In the genomic region with DNA sequence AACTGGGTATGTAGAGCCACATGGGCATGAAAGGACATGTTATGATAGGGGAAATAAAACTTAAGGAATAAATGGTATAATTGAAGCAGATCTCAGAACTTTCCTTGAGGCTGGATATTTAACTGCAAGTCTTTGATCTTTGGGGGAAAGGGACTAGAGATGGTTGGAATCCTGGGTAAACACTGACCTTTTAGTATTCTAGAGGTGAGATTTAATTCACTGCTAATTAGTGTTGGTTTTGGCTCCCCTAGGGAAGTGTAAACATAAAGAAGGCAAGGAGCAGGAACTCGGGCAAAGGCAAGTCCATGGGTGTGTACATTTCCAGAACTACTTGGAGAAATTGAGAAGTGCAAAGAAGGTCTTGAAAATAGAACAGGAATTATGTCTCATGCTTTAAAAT, we compare ENCODE assay signal across 1 cellular context.
TF ChIP-seq lines count a peak whose summit lies in the region.

No MANE protein-coding gene starts in this region.

TF ChIP-seq in K562, 482 proteins besides CTCF, POLR2A, EP300 and RAD21:
- TF ChIP-seq, protein P1, sequence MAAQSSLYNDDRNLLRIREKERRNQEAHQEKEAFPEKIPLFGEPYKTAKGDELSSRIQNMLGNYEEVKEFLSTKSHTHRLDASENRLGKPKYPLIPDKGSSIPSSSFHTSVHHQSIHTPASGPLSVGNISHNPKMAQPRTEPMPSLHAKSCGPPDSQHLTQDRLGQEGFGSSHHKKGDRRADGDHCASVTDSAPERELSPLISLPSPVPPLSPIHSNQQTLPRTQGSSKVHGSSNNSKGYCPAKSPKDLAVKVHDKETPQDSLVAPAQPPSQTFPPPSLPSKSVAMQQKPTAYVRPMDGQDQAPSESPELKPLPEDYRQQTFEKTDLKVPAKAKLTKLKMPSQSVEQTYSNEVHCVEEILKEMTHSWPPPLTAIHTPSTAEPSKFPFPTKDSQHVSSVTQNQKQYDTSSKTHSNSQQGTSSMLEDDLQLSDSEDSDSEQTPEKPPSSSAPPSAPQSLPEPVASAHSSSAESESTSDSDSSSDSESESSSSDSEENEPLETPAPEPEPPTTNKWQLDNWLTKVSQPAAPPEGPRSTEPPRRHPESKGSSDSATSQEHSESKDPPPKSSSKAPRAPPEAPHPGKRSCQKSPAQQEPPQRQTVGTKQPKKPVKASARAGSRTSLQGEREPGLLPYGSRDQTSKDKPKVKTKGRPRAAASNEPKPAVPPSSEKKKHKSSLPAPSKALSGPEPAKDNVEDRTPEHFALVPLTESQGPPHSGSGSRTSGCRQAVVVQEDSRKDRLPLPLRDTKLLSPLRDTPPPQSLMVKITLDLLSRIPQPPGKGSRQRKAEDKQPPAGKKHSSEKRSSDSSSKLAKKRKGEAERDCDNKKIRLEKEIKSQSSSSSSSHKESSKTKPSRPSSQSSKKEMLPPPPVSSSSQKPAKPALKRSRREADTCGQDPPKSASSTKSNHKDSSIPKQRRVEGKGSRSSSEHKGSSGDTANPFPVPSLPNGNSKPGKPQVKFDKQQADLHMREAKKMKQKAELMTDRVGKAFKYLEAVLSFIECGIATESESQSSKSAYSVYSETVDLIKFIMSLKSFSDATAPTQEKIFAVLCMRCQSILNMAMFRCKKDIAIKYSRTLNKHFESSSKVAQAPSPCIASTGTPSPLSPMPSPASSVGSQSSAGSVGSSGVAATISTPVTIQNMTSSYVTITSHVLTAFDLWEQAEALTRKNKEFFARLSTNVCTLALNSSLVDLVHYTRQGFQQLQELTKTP (IDR thresholded peaks at IDR 0.05; ENCODE audit: low read depth in 1 of 2, partially characterized antibody in 2 of 2): no peak
- no peak for TF ChIP-seq KLF13 (tag; IDR thresholded peaks at IDR 0.05; ENCODE audit: borderline replicate concordance, low read depth)
- TF ChIP-seq, protein P2, sequence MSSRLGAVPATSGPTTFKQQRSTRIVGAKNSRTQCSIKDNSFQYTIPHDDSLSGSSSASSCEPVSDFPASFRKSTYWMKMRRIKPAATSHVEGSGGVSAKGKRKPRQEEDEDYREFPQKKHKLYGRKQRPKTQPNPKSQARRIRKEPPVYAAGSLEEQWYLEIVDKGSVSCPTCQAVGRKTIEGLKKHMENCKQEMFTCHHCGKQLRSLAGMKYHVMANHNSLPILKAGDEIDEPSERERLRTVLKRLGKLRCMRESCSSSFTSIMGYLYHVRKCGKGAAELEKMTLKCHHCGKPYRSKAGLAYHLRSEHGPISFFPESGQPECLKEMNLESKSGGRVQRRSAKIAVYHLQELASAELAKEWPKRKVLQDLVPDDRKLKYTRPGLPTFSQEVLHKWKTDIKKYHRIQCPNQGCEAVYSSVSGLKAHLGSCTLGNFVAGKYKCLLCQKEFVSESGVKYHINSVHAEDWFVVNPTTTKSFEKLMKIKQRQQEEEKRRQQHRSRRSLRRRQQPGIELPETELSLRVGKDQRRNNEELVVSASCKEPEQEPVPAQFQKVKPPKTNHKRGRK (tag; IDR thresholded peaks at IDR 0.05): no peak
- TF ChIP-seq ZNF311 (CRISPR knock-in tag; IDR thresholded peaks at IDR 0.05): no peak
- TF ChIP-seq ZC3H8 (IDR thresholded peaks at IDR 0.05): no peak
- no peak for TF ChIP-seq ELF1 (tag; IDR thresholded peaks at IDR 0.05)
